Comparison of ENCODE assay signal across 8 cellular contexts in the genomic region with DNA sequence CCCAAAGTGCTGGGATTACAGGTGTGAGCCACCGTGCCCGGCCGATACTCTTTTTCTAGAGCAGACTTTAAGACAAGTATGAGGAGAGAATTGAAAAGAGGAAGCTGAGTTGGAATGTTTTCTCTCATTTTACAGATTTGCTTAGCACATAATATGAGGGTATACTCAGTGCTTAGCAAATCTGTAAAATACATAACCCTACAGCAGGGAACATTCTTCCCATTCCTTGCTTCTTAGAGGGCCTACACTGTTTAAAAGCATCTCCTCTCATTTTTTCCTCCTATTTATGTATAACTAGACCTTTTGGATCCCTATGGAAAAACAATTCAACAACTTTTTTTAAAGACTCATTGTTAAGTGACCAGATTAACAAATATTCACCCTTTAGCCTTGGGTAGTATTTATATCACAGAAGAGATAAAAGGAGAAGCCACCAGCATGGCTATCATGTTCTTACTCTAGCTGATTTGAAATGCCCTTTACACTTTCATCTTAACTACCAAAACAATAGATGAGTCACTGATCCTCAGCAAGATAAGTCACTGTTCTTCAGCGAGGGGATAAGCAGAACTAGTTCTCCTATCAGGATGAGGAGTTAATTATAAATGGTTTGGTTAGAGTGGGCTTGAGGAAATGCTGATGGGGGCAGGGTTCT. TPM values are rescaled to one million over a fixed set of nuclear protein-coding genes. Genes with fewer than 3 reads are reported as not detected.
DNase-seq lines count a peak whose midpoint lies in the region; FAIRE-seq and TF ChIP-seq lines count a peak whose summit lies in the region.
"Had no signal": no experiment of that assay in that cellular context is flagged by ENCODE, and none has a peak within 500 bp of the region (broad histone marks: within the 10 kb centered on the region; RNA-seq: fewer than 3 reads in every experiment).

No MANE protein-coding gene starts in this region.

- H3K27me3 ChIP-seq in tibial nerve: no peaks in the 10 kb centered on the region

- TF ChIP-seq POLR2A in tibial nerve (IDR thresholded peaks at IDR 0.05): no peak

- H3K4me1 ChIP-seq in tibial nerve: no peaks in the 10 kb centered on the region

- no peak overlapping the region for H3K27ac ChIP-seq in tibial nerve

- TF ChIP-seq CTCF in D721Med (IDR thresholded peaks at IDR 0.05; ENCODE audit: insufficient read depth, missing control alignments) (no peak), tibial nerve (IDR thresholded peaks at IDR 0.05) (no peak)

- TF ChIP-seq EP300 in tibial nerve (IDR thresholded peaks at IDR 0.05): no peak

- H3K9me3 ChIP-seq in tibial nerve: no peaks in the 10 kb centered on the region

- no peak for FAIRE-seq in D721Med (lab: Jason Lieb, UNC)

- H3K4me3 ChIP-seq in tibial nerve: no peak overlapping the region

- DNase-seq in HCEC 1CT (peak; percentile 51), OCI-M1 (lab: John Stamatoyannopoulos, UW) (peak; percentile 79), dermis blood vessel endothelial cell (peak; percentile 82), pulmonary artery endothelial cell (ENCODE audit: low read depth, low spot score) (peak; percentile 47), DMS79 treated with DMSO at 0.1 percent for 48 hours (lab: John Stamatoyannopoulos, UW) (no peak), D721Med (ENCODE audit: insufficient read length, low spot score) (no peak), tibial nerve (ENCODE audit: low spot score in 2 of 2) (no peak)
- DNase-seq: NCI-H1048 had no signal

- H3K36me3 ChIP-seq in tibial nerve: no peaks in the 10 kb centered on the region

- 76 to 77% methylated on average over 4 of the region's 4 CpGs for WGBS in tibial nerve, 2 donors

RNA-seq across cellular contexts. Expression of gene ANO6, which starts 23.7 kb away (rescaled TPM):
- total RNA-seq in dermis blood vessel endothelial cell (66.5 and 89.7 TPM in 2 replicates), pulmonary artery endothelial cell (72.0 and 73.8 TPM in 2 replicates), tibial nerve (10 to 100 TPM; 44.1 to 52.2 (median 45.3) TPM)

Comparison
In these comparisons a context has a peak if more than half of its experiments do, and no peak if none do; other contexts are left out.
1. DNase-seq: peak in HCEC 1CT (single experiment), OCI-M1 (single experiment), dermis blood vessel endothelial cell (single experiment) and pulmonary artery endothelial cell (single experiment); none in DMS79 treated with DMSO at 0.1 percent for 48 hours (single experiment), D721Med (single experiment) and tibial nerve (0 of 2).